In the genomic region with DNA sequence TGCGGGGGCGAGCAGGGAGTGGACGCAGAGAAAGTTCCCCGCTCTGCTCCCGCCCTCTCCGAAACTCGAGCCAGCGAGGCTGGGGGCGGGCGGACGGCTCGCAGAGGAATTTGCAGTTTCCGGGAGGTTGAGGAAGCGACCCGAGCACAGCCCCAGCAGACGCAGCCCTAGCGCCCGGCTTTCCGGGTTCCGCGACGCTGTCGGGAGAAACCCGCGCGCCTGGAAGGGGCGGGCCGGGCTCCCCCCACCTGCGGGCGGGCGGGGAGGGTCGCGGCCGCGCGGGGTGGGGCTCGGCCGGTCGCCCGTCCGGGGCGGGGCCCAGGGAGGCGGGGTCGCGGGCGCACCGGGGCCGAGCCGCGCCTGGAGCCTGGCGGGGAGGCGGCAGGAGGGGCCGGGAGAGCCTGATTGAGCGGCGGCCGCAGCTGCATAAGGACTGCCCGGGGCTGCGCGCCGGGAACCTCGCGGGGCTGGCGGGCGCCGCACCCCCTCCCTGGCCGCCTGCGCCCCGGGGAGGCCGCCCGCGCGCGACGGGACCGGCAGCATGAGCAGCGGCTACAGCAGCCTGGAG, we compare ENCODE assay signal across 8 cellular contexts. TPM values are rescaled to one million over a fixed set of nuclear protein-coding genes. Genes with fewer than 3 reads are reported as not detected.
DNase-seq lines count a peak whose midpoint lies in the region; ATAC-seq and TF ChIP-seq lines count a peak whose summit lies in the region.

A gene with protein sequence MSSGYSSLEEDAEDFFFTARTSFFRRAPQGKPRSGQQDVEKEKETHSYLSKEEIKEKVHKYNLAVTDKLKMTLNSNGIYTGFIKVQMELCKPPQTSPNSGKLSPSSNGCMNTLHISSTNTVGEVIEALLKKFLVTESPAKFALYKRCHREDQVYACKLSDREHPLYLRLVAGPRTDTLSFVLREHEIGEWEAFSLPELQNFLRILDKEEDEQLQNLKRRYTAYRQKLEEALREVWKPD (plus strand): TSS at position 404 of the 568 bp plus-strand sequence. CDS start 138 bp downstream, at position 542.

- intact Hi-C loops in left ventricle myocardium inferior (cut with micrococcal nuclease): loop anchor here (10.0 kb wide), 1 partner anchor 65 kb away; no protein-coding TSS in a partner anchor

- H3K9me3 ChIP-seq in left ventricle myocardium inferior (replicated peaks): no peaks in the 10 kb centered on the region

- in situ Hi-C loops in KBM-7 (cut with MboI; ENCODE audit: low pct_unique_long_range_greater_than_20kb, low sequenced_read_pairs): no loop called here

- no peak for TF ChIP-seq CTCF in left ventricle myocardium inferior (IDR thresholded peaks at IDR 0.05; ENCODE audit: borderline replicate concordance)

- H3K36me3 ChIP-seq in left ventricle myocardium inferior: peaks cover 3% of the 10 kb centered on the region
- no peaks in the 10 kb centered on the region for H3K36me3 ChIP-seq in rectal smooth muscle tissue (ENCODE audit: control insufficient read depth, insufficient read depth, low read length)

- 1% methylated on average over 26 to 76 of the region's 76 CpGs for WGBS in adipose tissue, 3 donors

- DNase-seq in EH (ENCODE audit: low read depth) (peak; percentile 75), KBM-7 (peak; percentile 80), T-helper 1 cell (peak; percentile 68 to 85 (median 70)), left ventricle myocardium inferior (peak; percentile 77), cerebellar nuclear complex (lab: John Stamatoyannopoulos, UW) (no peak)

- H3K27me3 ChIP-seq in left ventricle myocardium inferior (ENCODE audit: low read depth): no peaks in the 10 kb centered on the region
- no peaks in the 10 kb centered on the region for H3K27me3 ChIP-seq in rectal smooth muscle tissue (ENCODE audit: control insufficient read depth, insufficient read depth, low read length)

- H3K27ac ChIP-seq in adipose tissue (ENCODE audit: low read depth, low read length) (peak within 1 kb of the TSS; percentile 59), left ventricle myocardium inferior (replicated peaks) (peak within 1 kb of the TSS; percentile 98), rectal smooth muscle tissue (ENCODE audit: low read depth, low read length) (peak within 1 kb of the TSS; percentile 92)

- ATAC-seq in GM21529 (IDR thresholded peaks at IDR 0.05; ENCODE audit: unreplicated experiment): peak; percentile 55

- H3K4me3 ChIP-seq in left ventricle myocardium inferior (peak within 1 kb of the TSS; percentile 98), rectal smooth muscle tissue (ENCODE audit: low read length) (peak within 1 kb of the TSS; percentile 98)

- H3K4me1 ChIP-seq in left ventricle myocardium inferior (peaks cover 53% of the 10 kb centered on the region), rectal smooth muscle tissue (ENCODE audit: control insufficient read depth, insufficient read depth, low read length) (peaks cover 2% of the 10 kb centered on the region)

- H3K9ac ChIP-seq in rectal smooth muscle tissue (ENCODE audit: low read length): peak within 1 kb of the TSS; percentile 79

RNA-seq across cellular contexts. Expression of the gene that starts here (rescaled TPM):
- 10 to 100 TPM in 2 of 3 donors, 1 to 10 TPM in 1; 7.5 to 37.0 (median 21.5) TPM for polyA plus RNA-seq in adipose tissue
- total RNA-seq in left ventricle myocardium inferior: 102 TPM

Comparison
In these comparisons a context has a peak if more than half of its experiments do, and no peak if none do; other contexts are left out.
1. DNase-seq: peak in EH (single experiment), KBM-7 (single experiment), T-helper 1 cell (5 of 5) and left ventricle myocardium inferior (single experiment); none in cerebellar nuclear complex (0 of 2).
2. Peak in every context shown above with its lines, with median percentiles within 50 percentile points of each other: H3K27ac ChIP-seq.